ENCODE assay signal across 29 cellular contexts in the genomic region with DNA sequence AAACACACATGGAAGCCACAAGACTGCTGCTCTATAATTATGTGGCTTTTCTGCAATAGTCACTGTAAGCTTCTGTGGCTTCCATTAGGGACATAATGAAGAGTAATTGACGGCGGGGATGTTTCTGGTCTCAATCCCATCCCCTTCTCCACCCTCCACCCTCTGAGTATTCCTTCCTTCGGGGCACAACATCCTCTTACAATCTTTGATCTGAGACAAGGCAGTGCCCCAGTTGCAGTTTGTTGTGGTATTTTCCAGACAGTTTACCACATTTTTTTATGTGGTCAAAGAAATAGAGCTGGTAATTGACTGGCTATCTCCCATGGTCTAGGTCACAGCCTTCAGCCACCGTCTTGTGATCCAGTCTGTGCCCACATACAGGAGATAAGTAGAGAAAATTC.
DNase-seq lines count a peak whose midpoint lies in the region; ATAC-seq and TF ChIP-seq lines count a peak whose summit lies in the region.
"Had no signal": no experiment of that assay in that cellular context is flagged by ENCODE, and none has a peak within 500 bp of the region (broad histone marks: within the 10 kb centered on the region; RNA-seq: fewer than 3 reads in every experiment).

No MANE protein-coding gene starts in this region.

- no peak overlapping the region for H3K27ac ChIP-seq in brain microvascular endothelial cell
- H3K27ac ChIP-seq: GM23248, heart left ventricle, lower lobe of right lung, parathyroid adenoma had no signal

- in situ Hi-C loops in brain microvascular endothelial cell (cut with HindIII; ENCODE audit: low pct_ligation_motif_present, low sequenced_read_pairs): no loop called here

- H3K4me1 Mint-ChIP-seq in neural crest cell (peaks cover 77% of the 10 kb centered on the region), HFFc6 (ENCODE audit: low read depth) (peaks cover 28% of the 10 kb centered on the region)
- H3K4me1 Mint-ChIP-seq: stimulated activated memory B cell treated with anti-CD40 and anti-IgM and Interleukin-4, amounts not matched to agents 10 μg/mL and 1 μg/mL and 100 μg/mL, for 72 hours had no signal

- no peak for TF ChIP-seq CTCF in neural crest cell (conservative IDR thresholded peaks at IDR 0.05)
- TF ChIP-seq CTCF in HFFc6 (IDR thresholded peaks at IDR 0.05): no peak
- no peak for TF ChIP-seq CTCF in brain microvascular endothelial cell (IDR thresholded peaks at IDR 0.05; ENCODE audit: low read depth, low read length, missing control alignments)

- H3K27me3 ChIP-seq in brain microvascular endothelial cell (replicated peaks): no peaks in the 10 kb centered on the region
- H3K27me3 ChIP-seq: heart left ventricle had no signal

- H3K27ac Mint-ChIP-seq in neural crest cell (ENCODE audit: unreplicated experiment) (no peak overlapping the region), HFFc6 (no peak overlapping the region)
- H3K27ac Mint-ChIP-seq: natural killer cell treated with Interleukin-12 subunit alpha and Interleukin-12 subunit beta and Interleukin-15 and Interleukin-18, amount 100 ng/mL, for 72 hours; stimulated activated memory B cell treated with anti-CD40 and anti-IgM and Interleukin-4, amounts not matched to agents 10 μg/mL and 1 μg/mL and 100 μg/mL, for 72 hours; type B pancreatic cell had no signal

- no peaks in the 10 kb centered on the region for H3K36me3 Mint-ChIP-seq in neural crest cell (ENCODE audit: low read depth)
- no peaks in the 10 kb centered on the region for H3K36me3 Mint-ChIP-seq in HFFc6 (ENCODE audit: low read depth)
- H3K36me3 Mint-ChIP-seq: natural killer cell treated with Interleukin-12 subunit alpha and Interleukin-12 subunit beta and Interleukin-15 and Interleukin-18, amount 100 ng/mL, for 72 hours; stimulated activated memory B cell treated with anti-CD40 and anti-IgM and Interleukin-4, amounts not matched to agents 10 μg/mL and 1 μg/mL and 100 μg/mL, for 72 hours; type B pancreatic cell had no signal

- H3K36me3 ChIP-seq in brain microvascular endothelial cell (replicated peaks): no peaks in the 10 kb centered on the region
- H3K36me3 ChIP-seq: heart left ventricle, lower lobe of right lung had no signal

- no peak overlapping the region for H3K4me3 ChIP-seq in brain microvascular endothelial cell (ENCODE audit: low read depth, low read length)
- H3K4me3 ChIP-seq: GM23248, heart left ventricle, lower lobe of right lung had no signal

- DNase-seq in COLO829 (ENCODE audit: low spot score): peak; percentile 8
- peak; percentile 37 for DNase-seq in NCI-H2227 treated with DMSO at 0.1 percent for 48 hours (lab: John Stamatoyannopoulos, UW)
- peak; percentile 61 for DNase-seq in astrocyte of the hippocampus (ENCODE audit: low read depth, low spot score)
- DNase-seq in neural crest cell (ENCODE audit: low read depth, low spot score): no peak
- DNase-seq in HFFc6: no peak
- no peak for DNase-seq in brain microvascular endothelial cell
- DNase-seq: ACHN; activated CD4-positive, alpha-beta T cell treated with anti-CD3 and anti-CD28 coated beads, Interleukin-2, amount 50 U/mL, for 1 hour; activated naive CD4-positive, alpha-beta T cell; activated T-cell treated with anti-CD3 and anti-CD28 coated beads, Interleukin-2, amount 50 U/mL, for 48 hours; C1 segment of cervical spinal cord; Caco-2; DMS79; effector CD4-positive, alpha-beta T cell; GM23248; heart left ventricle; lower lobe of right lung; NCI-H1048; NCI-H187 treated with DMSO at 0.1 percent for 48 hours; NCI-H345; stimulated activated CD4-positive, alpha-beta T cell treated with anti-CD3 and anti-CD28 coated beads, Interleukin-4, amount 100 ng/mL, for 4 hours; substantia nigra had no signal

- no peak for ATAC-seq in HG03097 (IDR thresholded peaks at IDR 0.05; ENCODE audit: low FRiP score, unreplicated experiment)
- ATAC-seq in GM21576 (IDR thresholded peaks at IDR 0.05; ENCODE audit: unreplicated experiment): no peak
- ATAC-seq: heart left ventricle; lower lobe of right lung; natural killer cell treated with Interleukin-12 subunit alpha and Interleukin-12 subunit beta and Interleukin-15 and Interleukin-18, amount 100 ng/mL, for 72 hours; sciatic nerve; stimulated activated memory B cell treated with anti-CD40 and anti-IgM and Interleukin-4, amounts not matched to agents 10 μg/mL and 1 μg/mL and 100 μg/mL, for 72 hours had no signal

- H3K4me3 Mint-ChIP-seq in neural crest cell (peak overlapping the region; percentile 12), HFFc6 (no peak overlapping the region)
- H3K4me3 Mint-ChIP-seq: natural killer cell treated with Interleukin-12 subunit alpha and Interleukin-12 subunit beta and Interleukin-15 and Interleukin-18, amount 100 ng/mL, for 72 hours; stimulated activated memory B cell treated with anti-CD40 and anti-IgM and Interleukin-4, amounts not matched to agents 10 μg/mL and 1 μg/mL and 100 μg/mL, for 72 hours; type B pancreatic cell had no signal

- no peaks in the 10 kb centered on the region for H3K27me3 Mint-ChIP-seq in neural crest cell (ENCODE audit: low read depth)
- no peaks in the 10 kb centered on the region; the same call in none of the 2 replicates for H3K27me3 Mint-ChIP-seq in HFFc6 (ENCODE audit: insufficient read depth)
- H3K27me3 Mint-ChIP-seq: natural killer cell treated with Interleukin-12 subunit alpha and Interleukin-12 subunit beta and Interleukin-15 and Interleukin-18, amount 100 ng/mL, for 72 hours; stimulated activated memory B cell treated with anti-CD40 and anti-IgM and Interleukin-4, amounts not matched to agents 10 μg/mL and 1 μg/mL and 100 μg/mL, for 72 hours had no signal

- H3K9me3 Mint-ChIP-seq in neural crest cell (no peaks in the 10 kb centered on the region), HFFc6 (no peaks in the 10 kb centered on the region)
- H3K9me3 Mint-ChIP-seq: stimulated activated memory B cell treated with anti-CD40 and anti-IgM and Interleukin-4, amounts not matched to agents 10 μg/mL and 1 μg/mL and 100 μg/mL, for 72 hours; type B pancreatic cell had no signal

Comparison
In these comparisons a context has a peak if more than half of its experiments do, and no peak if none do; other contexts are left out.
1. DNase-seq: peak in COLO829 (single experiment), NCI-H2227 treated with DMSO at 0.1 percent for 48 hours (single experiment) and astrocyte of the hippocampus (single experiment); none in neural crest cell (single experiment), HFFc6 (single experiment) and brain microvascular endothelial cell (single experiment).